ENCODE assay signal across 1 cellular context in genomic region chr14:68898248-68899032, GRCh38.
TF ChIP-seq lines count a peak whose summit lies in the region.

No MANE protein-coding gene starts in this region.

TF ChIP-seq in SK-N-SH treated with all-trans-retinoic acid at 6 μM for 48 hours, 23 proteins besides CTCF, POLR2A, EP300 and RAD21 (continued from another document):
- TF ChIP-seq POU6F1 (CRISPR knock-in tag; IDR thresholded peaks at IDR 0.05; ENCODE audit: borderline replicate concordance, low read depth) (no peak), ESRRG (CRISPR knock-in tag; IDR thresholded peaks at IDR 0.05) (no peak), OSR1 (CRISPR knock-in tag; IDR thresholded peaks at IDR 0.05) (no peak), SNAI2 (CRISPR knock-in tag; IDR thresholded peaks at IDR 0.05) (no peak), ISL1 (CRISPR knock-in tag; IDR thresholded peaks at IDR 0.05) (no peak), TSHZ2 (CRISPR knock-in tag; IDR thresholded peaks at IDR 0.05) (no peak), TOX (CRISPR knock-in tag; IDR thresholded peaks at IDR 0.05; ENCODE audit: borderline replicate concordance) (no peak), RARB (CRISPR knock-in tag; IDR thresholded peaks at IDR 0.05) (no peak), PATZ1 (CRISPR knock-in tag; IDR thresholded peaks at IDR 0.05; ENCODE audit: borderline replicate concordance) (no peak), ZNF70 (CRISPR knock-in tag; IDR thresholded peaks at IDR 0.05) (no peak), ZFP30 (CRISPR knock-in tag; IDR thresholded peaks at IDR 0.05) (no peak)
